In genomic region chr1:205775717-205776056, GRCh38 we compare ENCODE assay signal across 8 cellular contexts. TPM values are rescaled to one million over a fixed set of nuclear protein-coding genes. Genes with fewer than 3 reads are reported as not detected.
DNase-seq lines count a peak whose midpoint lies in the region; ATAC-seq and TF ChIP-seq lines count a peak whose summit lies in the region.

No MANE protein-coding gene starts in this region.

- peaks cover 52% of the 10 kb centered on the region for H3K4me1 Mint-ChIP-seq in activated CD4-positive, alpha-beta T cell treated with anti-CD3 and anti-CD28 coated beads, Interleukin-2, amount 10 ng/mL, durations not matched to agents 7 days and 5 days

- H3K9ac ChIP-seq in mesendoderm (ENCODE audit: low read length): no peak overlapping the region

- intact Hi-C loops in tibial artery (cut with DNase I; ENCODE audit: low total_unique reads): no loop called here

- no peaks in the 10 kb centered on the region for H3K79me1 ChIP-seq in mesendoderm (ENCODE audit: low read length)

- peak overlapping the region; percentile 95 for H3K27ac Mint-ChIP-seq in activated CD4-positive, alpha-beta T cell treated with anti-CD3 and anti-CD28 coated beads, Interleukin-2, amount 10 ng/mL, durations not matched to agents 7 days and 5 days

- no peak for DNase-seq in activated CD4-positive, alpha-beta T cell treated with anti-CD3 and anti-CD28 coated beads, Interleukin-2, amount 10 ng/mL, durations not matched to agents 7 days and 5 days
- no peak for DNase-seq in activated CD4-positive, alpha-beta T cell treated with anti-CD3 and anti-CD28 coated beads, Interleukin-2, amount 50 U/mL, for 48 hours
- DNase-seq in astrocyte of the spinal cord (ENCODE audit: low read depth, low spot score) (peak; percentile 26), kidney epithelial cell (ENCODE audit: low read depth) (no peak), tibial artery (no peak), GDM1 (lab: John Stamatoyannopoulos, UW) (no peak), mesendoderm (no peak)

- H2BK15ac ChIP-seq in mesendoderm (replicated peaks; ENCODE audit: low read depth): no peak overlapping the region

- peak overlapping the region; percentile 76 for H3K4me3 ChIP-seq in astrocyte of the spinal cord (ENCODE audit: low read depth, low read length)
- peak overlapping the region; percentile 93 for H3K4me3 ChIP-seq in kidney epithelial cell (ENCODE audit: low read depth, low read length)
- peak overlapping the region; percentile 71 to 79 for H3K4me3 ChIP-seq in tibial artery
- H3K4me3 ChIP-seq in mesendoderm (ENCODE audit: low read length): no peak overlapping the region

- CTCF ChIA-PET in activated CD4-positive, alpha-beta T cell treated with anti-CD3 and anti-CD28 coated beads, Interleukin-2, amount 10 ng/mL, durations not matched to agents 7 days and 5 days (lab: Charles Lee): interaction anchor here (0.8 to 4.2 kb wide), 8 partner anchors 16 to 202 kb away, joined by 3 to 19 read pairs (median 3); no protein-coding TSS in a partner anchor

- H3K4me1 ChIP-seq in tibial artery: peaks cover 0 to 18% (median 9%) of the 10 kb centered on the region in 4 donors
- no peaks in the 10 kb centered on the region for H3K4me1 ChIP-seq in mesendoderm (ENCODE audit: control insufficient read depth, low read depth, low read length)

- POLR2A ChIA-PET in activated CD4-positive, alpha-beta T cell treated with anti-CD3 and anti-CD28 coated beads, Interleukin-2, amount 10 ng/mL, durations not matched to agents 7 days and 5 days (lab: Charles Lee): no interaction called here

- in situ Hi-C loops in astrocyte of the spinal cord (cut with HindIII; ENCODE audit: low sequenced_read_pairs): no loop called here

- H2AK5ac ChIP-seq in mesendoderm (ENCODE audit: low read length): no peak overlapping the region

- H4K5ac ChIP-seq in mesendoderm (ENCODE audit: low read length): no peak overlapping the region

- no peak overlapping the region for H4K8ac ChIP-seq in mesendoderm (ENCODE audit: low read depth, low read length)

- H3K27ac ChIP-seq in tibial artery: peak overlapping the region; percentile 63 to 80
- no peak overlapping the region for H3K27ac ChIP-seq in mesendoderm (ENCODE audit: low read depth, low read length)

- H3K23ac ChIP-seq in mesendoderm (ENCODE audit: low read length): no peak overlapping the region

- no peak overlapping the region for H2BK5ac ChIP-seq in mesendoderm (ENCODE audit: low read length)

- no peaks in the 10 kb centered on the region for H3K27me3 Mint-ChIP-seq in activated CD4-positive, alpha-beta T cell treated with anti-CD3 and anti-CD28 coated beads, Interleukin-2, amount 10 ng/mL, durations not matched to agents 7 days and 5 days

- H3K56ac ChIP-seq in mesendoderm (ENCODE audit: low read length): no peak overlapping the region

- H3K36me3 Mint-ChIP-seq in activated CD4-positive, alpha-beta T cell treated with anti-CD3 and anti-CD28 coated beads, Interleukin-2, amount 10 ng/mL, durations not matched to agents 7 days and 5 days (ENCODE audit: low read depth): peaks cover 21% of the 10 kb centered on the region

- H3K36me3 ChIP-seq in kidney epithelial cell (ENCODE audit: control insufficient read depth, insufficient read depth, low read length) (no peaks in the 10 kb centered on the region), tibial artery (no peaks in the 10 kb centered on the region), mesendoderm (ENCODE audit: control insufficient read depth, insufficient read depth, low read length) (no peaks in the 10 kb centered on the region)

- H3K4me3 Mint-ChIP-seq in activated CD4-positive, alpha-beta T cell treated with anti-CD3 and anti-CD28 coated beads, Interleukin-2, amount 10 ng/mL, durations not matched to agents 7 days and 5 days: peak overlapping the region; percentile 91

- TF ChIP-seq CTCF in astrocyte of the spinal cord (IDR thresholded peaks at IDR 0.05; ENCODE audit: low read depth, low read length) (no peak), kidney epithelial cell (IDR thresholded peaks at IDR 0.05; ENCODE audit: insufficient read depth, low read length, poor library complexity, severe bottlenecking) (no peak), tibial artery (IDR thresholded peaks at IDR 0.05) (no peak)

- no peak overlapping the region for H2BK120ac ChIP-seq in mesendoderm (ENCODE audit: low read depth, low read length)

- no peak overlapping the region for H3K4ac ChIP-seq in mesendoderm (ENCODE audit: low read depth, low read length)

- no peak overlapping the region for H3K18ac ChIP-seq in mesendoderm (ENCODE audit: low read length)

- no peak overlapping the region for H3K4me2 ChIP-seq in mesendoderm (ENCODE audit: low read length)

- H3K9me3 ChIP-seq in tibial artery: no peaks in the 10 kb centered on the region

- no peak for ATAC-seq in GM18502 (IDR thresholded peaks at IDR 0.05; ENCODE audit: poor library complexity, unreplicated experiment)

- no peaks in the 10 kb centered on the region for H3K27me3 ChIP-seq in kidney epithelial cell (ENCODE audit: control insufficient read depth, insufficient read depth, low read length)
- no peaks in the 10 kb centered on the region for H3K27me3 ChIP-seq in tibial artery
- H3K27me3 ChIP-seq in mesendoderm (ENCODE audit: insufficient read depth, low read length, poor library complexity): peaks cover 3% of the 10 kb centered on the region

- no peaks in the 10 kb centered on the region for H3K9me3 Mint-ChIP-seq in activated CD4-positive, alpha-beta T cell treated with anti-CD3 and anti-CD28 coated beads, Interleukin-2, amount 10 ng/mL, durations not matched to agents 7 days and 5 days

- no peaks in the 10 kb centered on the region for H3K79me2 ChIP-seq in mesendoderm (ENCODE audit: control insufficient read depth, insufficient read depth, low read length)

RNA-seq across cellular contexts. Expression of gene RAB29, which starts 0.4 kb away (rescaled TPM):
- 10 to 100 TPM; 51.7 to 54.6 TPM for total RNA-seq in activated CD4-positive, alpha-beta T cell treated with anti-CD3 and anti-CD28 coated beads, Interleukin-2, amount 10 ng/mL, durations not matched to agents 7 days and 5 days
- 21.6 and 24.4 TPM in 2 replicates for total RNA-seq in kidney epithelial cell
- 1.9 TPM for polyA plus RNA-seq in mesendoderm (2013, experiment 1 of 2)
- 2.2 TPM for polyA plus RNA-seq in mesendoderm (2013, experiment 2 of 2)

RNA-seq across cellular contexts. Expression of gene NUCKS1, which starts 25.7 kb away (rescaled TPM):
- 100 to 1,000 TPM; 218 TPM for total RNA-seq in activated CD4-positive, alpha-beta T cell treated with anti-CD3 and anti-CD28 coated beads, Interleukin-2, amount 10 ng/mL, durations not matched to agents 7 days and 5 days
- total RNA-seq in kidney epithelial cell: 63.9 and 72.6 TPM in 2 replicates
- polyA plus RNA-seq in mesendoderm (2013, experiment 1 of 2): 371 TPM
- 360 TPM for polyA plus RNA-seq in mesendoderm (2013, experiment 2 of 2)

RNA-seq across cellular contexts. Expression of gene SLC41A1, which starts 37.3 kb away (rescaled TPM):
- 10 to 100 TPM; 10.8 to 12.2 TPM for total RNA-seq in activated CD4-positive, alpha-beta T cell treated with anti-CD3 and anti-CD28 coated beads, Interleukin-2, amount 10 ng/mL, durations not matched to agents 7 days and 5 days
- total RNA-seq in kidney epithelial cell: 17.2 and 20.9 TPM in 2 replicates
- polyA plus RNA-seq in mesendoderm (2013, experiment 1 of 2): 31.0 TPM
- 30.1 TPM for polyA plus RNA-seq in mesendoderm (2013, experiment 2 of 2)
